ENCODE assay signal across 25 cellular contexts in genomic region chr3:56222866-56223265, GRCh38.
"Had no signal": no experiment of that assay in that cellular context is flagged by ENCODE, and none has a peak within 500 bp of the region (broad histone marks: within the 10 kb centered on the region; RNA-seq: fewer than 3 reads in every experiment).

No MANE protein-coding gene starts in this region.

- H3K4me1 ChIP-seq: esophagus muscularis mucosa, foreskin keratinocyte, pancreas, right atrium auricular region, tibial nerve, upper lobe of left lung had no signal

- H3K4me1 Mint-ChIP-seq: memory B cell; mesothelial cell of epicardium; natural killer cell; stimulated activated effector memory CD8-positive, alpha-beta T cell treated with anti-CD3 and anti-CD28 coated beads, Interleukin-12 subunit alpha, Interleukin-12 subunit beta, amount 100 ng/mL, for 72 hours had no signal

- H3K36me3 Mint-ChIP-seq: memory B cell; mesothelial cell of epicardium; natural killer cell; stimulated activated effector memory CD8-positive, alpha-beta T cell treated with anti-CD3 and anti-CD28 coated beads, Interleukin-12 subunit alpha, Interleukin-12 subunit beta, amount 100 ng/mL, for 72 hours had no signal

- H3K27me3 Mint-ChIP-seq: memory B cell, progenitor cell of endocrine pancreas had no signal

- H3K27me3 ChIP-seq: esophagus muscularis mucosa, foreskin keratinocyte, neutrophil, pancreas, right atrium auricular region, tibial nerve, upper lobe of left lung had no signal

- ATAC-seq: foreskin keratinocyte; left lobe of liver; mucosa of descending colon; natural killer cell; pancreas; sciatic nerve; stimulated activated effector memory CD8-positive, alpha-beta T cell treated with anti-CD3 and anti-CD28 coated beads, Interleukin-12 subunit alpha, Interleukin-12 subunit beta, amount 100 ng/mL, for 72 hours; stimulated activated naive CD8-positive, alpha-beta T cell treated with anti-CD3 and anti-CD28 coated beads, Interleukin-15, Interleukin-2, amounts not matched to agents 100 U/mL and 50 U/mL, for 24 hours had no signal

- H3K9me3 ChIP-seq: esophagus muscularis mucosa, mucosa of descending colon, neutrophil, pancreas, right atrium auricular region, thoracic aorta, tibial nerve, upper lobe of left lung had no signal

- H3K27ac ChIP-seq: coronary artery, esophagus muscularis mucosa, foreskin keratinocyte, neutrophil, pancreas, right atrium auricular region, thoracic aorta, tibial nerve, upper lobe of left lung had no signal

- H3K27ac Mint-ChIP-seq: memory B cell; mesothelial cell of epicardium; natural killer cell; progenitor cell of endocrine pancreas; stimulated activated effector memory CD8-positive, alpha-beta T cell treated with anti-CD3 and anti-CD28 coated beads, Interleukin-12 subunit alpha, Interleukin-12 subunit beta, amount 100 ng/mL, for 72 hours had no signal

- DNase-seq: central memory CD4-positive, alpha-beta T cell; dermis blood vessel endothelial cell; effector memory CD4-positive, alpha-beta T cell; foreskin keratinocyte; kidney; mucosa of descending colon; natural killer cell; pancreas; stimulated activated CD4-positive, alpha-beta T cell treated with anti-CD3 and anti-CD28 coated beads, Interleukin-2, amount 100 ng/mL, for 24 hours; stimulated activated CD4-positive, alpha-beta T cell treated with anti-CD3 and anti-CD28 coated beads, Interleukin-4, amount 100 ng/mL, for 24 hours; stimulated activated naive CD8-positive, alpha-beta T cell treated with anti-CD3 and anti-CD28 coated beads, Interleukin-15, Interleukin-2, amounts not matched to agents 100 U/mL and 50 U/mL, for 24 hours; upper lobe of left lung had no signal

- H3K4me3 ChIP-seq: coronary artery, esophagus muscularis mucosa, lung, mucosa of descending colon, pancreas, right atrium auricular region, thoracic aorta, tibial nerve, upper lobe of left lung had no signal

- H3K4me3 Mint-ChIP-seq: memory B cell; mesothelial cell of epicardium; natural killer cell; stimulated activated effector memory CD8-positive, alpha-beta T cell treated with anti-CD3 and anti-CD28 coated beads, Interleukin-12 subunit alpha, Interleukin-12 subunit beta, amount 100 ng/mL, for 72 hours had no signal

- H3K9me3 Mint-ChIP-seq: memory B cell; mesothelial cell of epicardium; natural killer cell; stimulated activated effector memory CD8-positive, alpha-beta T cell treated with anti-CD3 and anti-CD28 coated beads, Interleukin-12 subunit alpha, Interleukin-12 subunit beta, amount 100 ng/mL, for 72 hours had no signal

- H3K36me3 ChIP-seq: esophagus muscularis mucosa, neutrophil, pancreas, right atrium auricular region, thoracic aorta, tibial nerve, upper lobe of left lung had no signal
